ENCODE assay signal across 10 cellular contexts in genomic region chr19:10111405-10111811, GRCh38. TPM values are rescaled to one million over a fixed set of nuclear protein-coding genes. Genes with fewer than 3 reads are reported as not detected.
DNase-seq lines count a peak whose midpoint lies in the region; ATAC-seq and TF ChIP-seq lines count a peak whose summit lies in the region.
"Had no signal": no experiment of that assay in that cellular context is flagged by ENCODE, and none has a peak within 500 bp of the region (broad histone marks: within the 10 kb centered on the region; RNA-seq: fewer than 3 reads in every experiment).

Gene P2RY11 (plus strand): TSS chr19:10111693. CDS start chr19:10111722, 29 bp downstream.

- H3K9ac ChIP-seq in HUES48 (ENCODE audit: low read depth, low read length): no peak within 1 kb of the TSS

- TF ChIP-seq CTCF in CD4-positive, alpha-beta T cell (IDR thresholded peaks at IDR 0.05): no peak
- no peak for TF ChIP-seq CTCF in natural killer cell (IDR thresholded peaks at IDR 0.05)

- no peak within 1 kb of the TSS for H3K4me3 ChIP-seq in HUES48 (ENCODE audit: low read depth, low read length)

- H3K36me3 Mint-ChIP-seq in CD4-positive, alpha-beta T cell (ENCODE audit: low read depth): peaks cover 79% of the 10 kb centered on the region
- H3K36me3 Mint-ChIP-seq in natural killer cell: no peaks in the 10 kb centered on the region

- peak in 1 of 10 experiments; percentile 29 for DNase-seq in CD4-positive, alpha-beta T cell
- DNase-seq in activated T-cell treated with anti-CD3 and anti-CD28 coated beads, Interleukin-2, amount 50 U/mL, for 48 hours: peak; percentile 74 to 80
- no peak for DNase-seq in natural killer cell
- DNase-seq: SHP77 had no signal

- ATAC-seq in CD4-positive, alpha-beta T cell (ENCODE audit: poor library complexity): no peak
- ATAC-seq in natural killer cell (no peak), GM19455 (IDR thresholded peaks at IDR 0.05; ENCODE audit: unreplicated experiment) (no peak), HG03520 (IDR thresholded peaks at IDR 0.05; ENCODE audit: unreplicated experiment) (no peak), HG02798 (IDR thresholded peaks at IDR 0.05; ENCODE audit: poor library complexity, unreplicated experiment) (no peak), HG03108 (IDR thresholded peaks at IDR 0.05; ENCODE audit: unreplicated experiment) (no peak)

- no peaks in the 10 kb centered on the region for H3K9me3 Mint-ChIP-seq in CD4-positive, alpha-beta T cell
- H3K9me3 Mint-ChIP-seq in natural killer cell: no peaks in the 10 kb centered on the region

- no peaks in the 10 kb centered on the region for H3K27me3 ChIP-seq in CD4-positive, alpha-beta T cell (ENCODE audit: control insufficient read depth, insufficient read depth, low read length)
- no peaks in the 10 kb centered on the region for H3K27me3 ChIP-seq in HUES48 (ENCODE audit: control insufficient read depth, insufficient read depth, low read length)

- intact Hi-C loops in CD4-positive, alpha-beta T cell (cut with DNase I, micrococcal nuclease): loop anchor here in 1 of 2 experiments (5.0 kb wide), 1 partner anchor 179 kb away; no protein-coding TSS in a partner anchor
- intact Hi-C loops in natural killer cell (cut with micrococcal nuclease): no loop called here

- H3K36me3 ChIP-seq in HUES48 (ENCODE audit: control insufficient read depth, insufficient read depth, low read length): peaks cover 64% of the 10 kb centered on the region

- H3K9me3 ChIP-seq in CD4-positive, alpha-beta T cell (ENCODE audit: control insufficient read depth, low read length): no peaks in the 10 kb centered on the region
- no peaks in the 10 kb centered on the region for H3K9me3 ChIP-seq in HUES48 (ENCODE audit: control insufficient read depth, insufficient read depth, low read length)

- H3K27me3 Mint-ChIP-seq in CD4-positive, alpha-beta T cell: peaks cover 4% of the 10 kb centered on the region
- H3K27me3 Mint-ChIP-seq in natural killer cell (ENCODE audit: low read depth in 2 of 2): no peaks in the 10 kb centered on the region

- CTCF ChIA-PET in CD4-positive, alpha-beta T cell (lab: Charles Lee): interaction anchor here (1.0 to 2.5 kb wide), 2 partner anchors 13 to 15 kb away, joined by 3 to 13 read pairs; no protein-coding TSS in a partner anchor

- peak within 1 kb of the TSS; percentile 87 for H3K4me3 Mint-ChIP-seq in CD4-positive, alpha-beta T cell
- H3K4me3 Mint-ChIP-seq in natural killer cell: peak within 1 kb of the TSS; percentile 88

- peak within 1 kb of the TSS; percentile 98 for H3K27ac Mint-ChIP-seq in CD4-positive, alpha-beta T cell
- peak within 1 kb of the TSS; percentile 95 to 98 for H3K27ac Mint-ChIP-seq in natural killer cell

- no peaks in the 10 kb centered on the region; the same call in 1 of the 2 replicates for H3K4me1 ChIP-seq in HUES48 (ENCODE audit: control insufficient read depth, insufficient read depth, low read length)

- peak within 1 kb of the TSS; percentile 47 for H3K27ac ChIP-seq in CD4-positive, alpha-beta T cell (ENCODE audit: low read depth, low read length)
- peak within 1 kb of the TSS; percentile 26 for H3K27ac ChIP-seq in HUES48 (ENCODE audit: low read depth, low read length)
- H3K27ac ChIP-seq: epithelial cell of prostate had no signal

- peaks cover 38% of the 10 kb centered on the region for H3K4me1 Mint-ChIP-seq in CD4-positive, alpha-beta T cell (ENCODE audit: low read depth)
- H3K4me1 Mint-ChIP-seq in natural killer cell: peaks cover 49 to 76% of the 10 kb centered on the region in 2 donors

- POLR2A ChIA-PET in CD4-positive, alpha-beta T cell (lab: Charles Lee): interaction anchor here (2.7 kb wide), 1 partner anchor 15 kb away, joined by 19 read pairs; no protein-coding TSS in a partner anchor

RNA-seq across cellular contexts. Expression of gene P2RY11, which starts in this region (rescaled TPM):
- 10 to 100 TPM; 88.5 to 93.9 TPM for total RNA-seq in CD4-positive, alpha-beta T cell
- 10 to 100 TPM; 44.1 to 52.3 (median 51.0) TPM for total RNA-seq in natural killer cell
